1 cellular context compared by ENCODE assay signal in the genomic region with DNA sequence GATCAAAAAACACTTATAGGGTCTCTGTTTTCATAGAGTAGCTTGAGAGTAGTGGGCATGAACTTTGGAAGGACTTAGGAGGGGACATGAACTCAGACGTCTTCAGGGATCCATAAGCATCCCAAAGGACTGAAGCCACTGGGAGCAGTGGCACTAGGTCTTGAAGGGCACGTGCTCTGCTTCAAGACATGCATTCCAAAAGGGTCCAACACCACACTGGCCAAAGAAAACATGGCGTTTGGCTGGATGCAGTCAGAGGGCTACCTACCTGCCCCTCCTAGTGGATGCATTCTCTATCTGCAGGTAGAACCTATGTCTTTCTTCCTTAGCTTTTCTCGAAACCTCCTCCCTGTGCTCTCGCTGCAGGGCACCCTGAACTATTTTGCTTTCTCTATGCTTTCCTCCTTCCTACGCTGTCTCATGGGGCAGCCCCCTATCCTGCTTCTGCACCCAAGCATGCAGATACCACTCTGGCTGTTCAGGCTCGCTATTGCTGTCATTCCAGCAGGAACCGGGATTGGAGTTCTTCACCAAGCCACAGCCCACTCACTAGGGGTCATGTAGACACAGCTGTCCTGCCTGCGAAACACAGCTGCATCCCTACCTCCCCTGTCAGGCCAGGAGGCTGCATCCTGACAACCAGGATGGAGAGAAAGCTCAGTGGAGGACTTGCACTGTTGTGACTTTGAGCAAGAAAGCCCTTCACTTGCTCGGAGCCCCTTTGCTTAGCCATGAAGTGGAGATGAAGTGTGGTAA.
TF ChIP-seq lines count a peak whose summit lies in the region.

No MANE protein-coding gene starts in this region.

TF ChIP-seq in Ishikawa, 13 proteins besides CTCF, POLR2A, EP300 and RAD21 (continued from another document):
- TF ChIP-seq, protein P1, sequence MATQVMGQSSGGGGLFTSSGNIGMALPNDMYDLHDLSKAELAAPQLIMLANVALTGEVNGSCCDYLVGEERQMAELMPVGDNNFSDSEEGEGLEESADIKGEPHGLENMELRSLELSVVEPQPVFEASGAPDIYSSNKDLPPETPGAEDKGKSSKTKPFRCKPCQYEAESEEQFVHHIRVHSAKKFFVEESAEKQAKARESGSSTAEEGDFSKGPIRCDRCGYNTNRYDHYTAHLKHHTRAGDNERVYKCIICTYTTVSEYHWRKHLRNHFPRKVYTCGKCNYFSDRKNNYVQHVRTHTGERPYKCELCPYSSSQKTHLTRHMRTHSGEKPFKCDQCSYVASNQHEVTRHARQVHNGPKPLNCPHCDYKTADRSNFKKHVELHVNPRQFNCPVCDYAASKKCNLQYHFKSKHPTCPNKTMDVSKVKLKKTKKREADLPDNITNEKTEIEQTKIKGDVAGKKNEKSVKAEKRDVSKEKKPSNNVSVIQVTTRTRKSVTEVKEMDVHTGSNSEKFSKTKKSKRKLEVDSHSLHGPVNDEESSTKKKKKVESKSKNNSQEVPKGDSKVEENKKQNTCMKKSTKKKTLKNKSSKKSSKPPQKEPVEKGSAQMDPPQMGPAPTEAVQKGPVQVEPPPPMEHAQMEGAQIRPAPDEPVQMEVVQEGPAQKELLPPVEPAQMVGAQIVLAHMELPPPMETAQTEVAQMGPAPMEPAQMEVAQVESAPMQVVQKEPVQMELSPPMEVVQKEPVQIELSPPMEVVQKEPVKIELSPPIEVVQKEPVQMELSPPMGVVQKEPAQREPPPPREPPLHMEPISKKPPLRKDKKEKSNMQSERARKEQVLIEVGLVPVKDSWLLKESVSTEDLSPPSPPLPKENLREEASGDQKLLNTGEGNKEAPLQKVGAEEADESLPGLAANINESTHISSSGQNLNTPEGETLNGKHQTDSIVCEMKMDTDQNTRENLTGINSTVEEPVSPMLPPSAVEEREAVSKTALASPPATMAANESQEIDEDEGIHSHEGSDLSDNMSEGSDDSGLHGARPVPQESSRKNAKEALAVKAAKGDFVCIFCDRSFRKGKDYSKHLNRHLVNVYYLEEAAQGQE (IDR thresholded peaks at IDR 0.05; ENCODE audit: low read depth): no peak
- no peak for TF ChIP-seq TCF12 (IDR thresholded peaks at IDR 0.05; ENCODE audit: low read depth)
- no peak for TF ChIP-seq CREB1 (IDR thresholded peaks at IDR 0.05; ENCODE audit: low read depth)
- no peak for TF ChIP-seq USF1 (IDR thresholded peaks at IDR 0.05)
- TF ChIP-seq FOXM1 (IDR thresholded peaks at IDR 0.05; ENCODE audit: borderline replicate concordance, low read depth): no peak
- no peak for TF ChIP-seq NFIC (IDR thresholded peaks at IDR 0.05)
- no peak for TF ChIP-seq CEBPB (IDR thresholded peaks at IDR 0.05)
- TF ChIP-seq, protein P2, sequence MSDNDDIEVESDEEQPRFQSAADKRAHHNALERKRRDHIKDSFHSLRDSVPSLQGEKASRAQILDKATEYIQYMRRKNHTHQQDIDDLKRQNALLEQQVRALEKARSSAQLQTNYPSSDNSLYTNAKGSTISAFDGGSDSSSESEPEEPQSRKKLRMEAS (IDR thresholded peaks at IDR 0.05): peak; percentile 21; the same call in 1 of the 2 replicates
